8 cellular contexts compared by ENCODE assay signal in the genomic region with DNA sequence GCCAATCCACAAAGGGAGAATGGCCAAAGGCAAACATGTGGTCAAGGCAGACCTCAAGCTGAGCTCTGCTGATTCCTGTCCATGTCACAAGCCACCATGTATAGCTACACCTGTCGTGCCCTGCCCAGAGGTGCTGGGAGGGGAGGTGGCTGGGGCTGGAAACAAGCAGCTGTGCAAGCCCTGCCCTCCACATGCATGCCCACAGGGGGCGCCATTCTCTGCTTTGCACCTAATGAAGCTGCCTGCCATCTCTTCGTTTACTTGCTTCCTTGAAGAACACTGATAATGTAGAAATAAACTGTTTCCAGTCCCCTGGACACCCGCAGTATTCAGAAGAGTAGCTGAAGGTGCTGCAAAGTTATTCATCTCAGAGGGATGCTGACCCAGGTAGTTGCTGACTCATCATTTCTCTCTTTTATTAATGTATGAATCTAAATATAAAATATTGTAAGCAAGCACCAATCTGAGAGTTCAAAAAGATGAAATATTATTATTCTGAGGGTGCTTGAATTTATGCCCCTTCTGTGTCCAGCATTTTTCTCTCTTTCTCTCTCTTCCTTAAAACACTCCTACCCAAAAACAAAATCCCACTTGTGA.
DNase-seq lines count a peak whose midpoint lies in the region; ATAC-seq and TF ChIP-seq lines count a peak whose summit lies in the region.

No MANE protein-coding gene starts in this region.

- peaks cover 2% of the 10 kb centered on the region; the same call in 1 of the 2 replicates for H3K27me3 Mint-ChIP-seq in HFFc6 (ENCODE audit: insufficient read depth)

- in situ Hi-C loops in ACHN (cut with HindIII; ENCODE audit: low pct_ligation_motif_present, low pct_unique_long_range_greater_than_20kb, low sequenced_read_pairs), result no loop called here

- TF ChIP-seq POLR2A in erythroblast (IDR thresholded peaks at IDR 0.05; ENCODE audit: low read length), result no peak

- ATAC-seq in HG02678 (IDR thresholded peaks at IDR 0.05; ENCODE audit: unreplicated experiment), result no peak

- no peak overlapping the region for H3K4me3 Mint-ChIP-seq in HFFc6

- H3K4me1 Mint-ChIP-seq in HFFc6 (ENCODE audit: low read depth), result no peaks in the 10 kb centered on the region

- DNase-seq in ACHN, result peak; percentile 63
- no peak for DNase-seq in HFFc6
- peak; percentile 24 for DNase-seq in activated CD4-positive, alpha-beta T cell treated with anti-CD3 and anti-CD28 coated beads for 1 hour
- peak; percentile 48 to 58 for DNase-seq in erythroblast (lab: John Stamatoyannopoulos, UW)
- peak in 6 of 10 donors; percentile 11 to 87 (median 42) for DNase-seq in posterior cingulate gyrus
- no peak for DNase-seq in SIG-M5 (lab: John Stamatoyannopoulos, UW)
- no peak for DNase-seq in NOMO-1 treated with dmso at 0.1 percent for 144 hours (lab: John Stamatoyannopoulos, UW; ENCODE audit: unreplicated experiment)

- H3K36me3 Mint-ChIP-seq in HFFc6 (ENCODE audit: low read depth), result no peaks in the 10 kb centered on the region

- peaks cover 8% of the 10 kb centered on the region for H3K9me3 Mint-ChIP-seq in HFFc6

- peak; percentile 58 for TF ChIP-seq CTCF in HFFc6 (IDR thresholded peaks at IDR 0.05)

- H3K27ac Mint-ChIP-seq in HFFc6, result no peak overlapping the region

- intact Hi-C loops in posterior cingulate gyrus (cut with DNase I), result no loop called here

Comparison
In these comparisons a context has a peak if more than half of its experiments do, and no peak if none do; other contexts are left out.
1. DNase-seq: peak in ACHN (single experiment), activated CD4-positive, alpha-beta T cell treated with anti-CD3 and anti-CD28 coated beads for 1 hour (single experiment), erythroblast (2 of 2) and posterior cingulate gyrus (6 of 10); none in HFFc6 (single experiment), SIG-M5 (single experiment) and NOMO-1 treated with dmso at 0.1 percent for 144 hours (single experiment).